1 cellular context compared by ENCODE assay signal in genomic region chr19:48554385-48555091, GRCh38.
TF ChIP-seq lines count a peak whose summit lies in the region.

No MANE protein-coding gene starts in this region.

TF ChIP-seq in H1, 55 proteins besides CTCF, POLR2A, EP300 and RAD21:
- TF ChIP-seq EGR1 (IDR thresholded peaks at IDR 0.05; ENCODE audit: borderline replicate concordance, low read depth, low read length) (no peak), HDAC2 (IDR thresholded peaks at IDR 0.05; ENCODE audit: borderline replicate concordance in 1 of 2, low read depth in 2 of 2, low read length in 2 of 2) (peak in 1 of 2 experiments; percentile 52; a peak in 1 of 4 replicates), RBBP5 (IDR thresholded peaks at IDR 0.05; ENCODE audit: borderline replicate concordance, low read depth, low read length) (peak; percentile 16; the same call in 1 of the 2 replicates), TEAD4 (IDR thresholded peaks at IDR 0.05; ENCODE audit: low read depth, low read length) (peak; percentile 83), BACH1 (IDR thresholded peaks at IDR 0.05; ENCODE audit: low read length) (no peak), KDM1A (IDR thresholded peaks at IDR 0.05; ENCODE audit: borderline replicate concordance, low read length) (peak; percentile 97), SP1 (IDR thresholded peaks at IDR 0.05; ENCODE audit: low read depth, low read length) (peak; percentile 57), SRF (IDR thresholded peaks at IDR 0.05; ENCODE audit: low read depth, low read length) (no peak), CHD7 (IDR thresholded peaks at IDR 0.05; ENCODE audit: insufficient replicate concordance, low read length) (no peak), MAX (IDR thresholded peaks at IDR 0.05) (0 out of 2 replicates have a peak, but pooled peaks have one; percentile 12)
TF ChIP-seq in H1: peak in this region for 6.
